In the genomic region with DNA sequence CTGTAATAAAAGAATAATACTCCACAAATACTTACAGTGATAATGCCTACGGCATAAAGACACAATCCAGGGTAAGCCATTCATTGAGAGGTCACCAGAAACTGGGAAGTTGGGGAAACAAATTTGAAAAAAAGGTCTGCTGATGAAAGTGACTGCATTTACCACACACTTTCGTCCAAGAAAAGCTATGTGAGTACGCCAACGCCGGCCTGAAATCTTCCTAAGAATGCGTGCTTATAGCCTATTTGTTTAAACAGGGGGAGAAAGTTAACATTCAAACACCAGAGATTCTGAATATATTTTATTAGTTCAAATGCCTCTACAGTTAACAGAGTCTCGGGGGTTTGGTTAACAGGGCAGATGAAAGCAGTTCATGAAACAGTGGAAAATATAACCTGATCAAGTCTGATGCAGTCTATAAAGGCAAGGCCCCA, we compare ENCODE assay signal across 8 cellular contexts. TPM values are rescaled to one million over a fixed set of nuclear protein-coding genes. Genes with fewer than 3 reads are reported as not detected.
DNase-seq lines count a peak whose midpoint lies in the region; ATAC-seq and TF ChIP-seq lines count a peak whose summit lies in the region.

No MANE protein-coding gene starts in this region.

- H3K9me3 ChIP-seq in thoracic aorta: no peaks in the 10 kb centered on the region

- intact Hi-C loops in lower leg skin (cut with DNase I; ENCODE audit: low total_unique reads): no loop called here

- ATAC-seq in thoracic aorta (ENCODE audit: insufficient number of reproducible peaks, low FRiP score, low read depth): peak; percentile 16

- no peaks in the 10 kb centered on the region for H3K27me3 ChIP-seq in thoracic aorta (replicated peaks; ENCODE audit: insufficient read depth)

- no peak for TF ChIP-seq CTCF in GM12864 (IDR thresholded peaks at IDR 0.05; ENCODE audit: low read depth, low read length, missing control alignments)
- no peak for TF ChIP-seq CTCF in lower leg skin (IDR thresholded peaks at IDR 0.05)
- TF ChIP-seq CTCF in thoracic aorta (IDR thresholded peaks at IDR 0.05): no peak

- peaks cover 17% of the 10 kb centered on the region for H3K36me3 ChIP-seq in thoracic aorta

- 32 to 39% methylated on average over 7 of the region's 7 CpGs for WGBS in lower leg skin, 2 donors

- DNase-seq in GM12864 (ENCODE audit: low read depth): no peak
- peak; percentile 2 for DNase-seq in Jurkat, Clone E6-1 (ENCODE audit: low read depth, low spot score)
- peak in 2 of 61 donors; percentile 20 to 50 for DNase-seq in caudate nucleus (lab: John Stamatoyannopoulos, UW)
- DNase-seq in lower leg skin (ENCODE audit: low spot score in 2 of 2): no peak
- no peak for DNase-seq in thoracic aorta (ENCODE audit: low spot score)
- DNase-seq in SHP77 treated with DMSO at 0.1 percent for 48 hours (lab: John Stamatoyannopoulos, UW): no peak
- no peak for DNase-seq in NCI-H146 (lab: John Stamatoyannopoulos, UW)
- no peak for DNase-seq in NCI-H1436 treated with DMSO at 0.1 percent for 48 hours (lab: John Stamatoyannopoulos, UW)

- TF ChIP-seq POLR2A in lower leg skin (IDR thresholded peaks at IDR 0.05): no peak

- H3K4me3 ChIP-seq in GM12864 (ENCODE audit: low read depth, low read length) (peak overlapping the region; percentile 84), lower leg skin (ENCODE audit: low read depth, poor library complexity, severe bottlenecking) (peak overlapping the region; percentile 79), thoracic aorta (peak overlapping the region; percentile 78)
- H3K4me3 ChIP-seq in Jurkat, Clone E6-1 (ENCODE audit: low read length): peak overlapping the region; percentile 94

- peak overlapping the region; percentile 86 for H3K27ac ChIP-seq in caudate nucleus (ENCODE audit: low read depth, low read length)
- H3K27ac ChIP-seq in thoracic aorta: peak overlapping the region; percentile 93 to 96

- H3K4me1 ChIP-seq in thoracic aorta (ENCODE audit: control insufficient read depth in 1 of 2, low read depth in 2 of 2): peaks cover 9 to 27% of the 10 kb centered on the region in 2 donors

RNA-seq across cellular contexts. Expression of gene LTV1, which starts 0.7 kb away (rescaled TPM):
- polyA plus RNA-seq in Jurkat, Clone E6-1 (2012; ENCODE audit: insufficient read depth, insufficient read length): 51.7 TPM
- 10 to 100 TPM in 3 of 4 donors, 1 to 10 TPM in 1; 9.5 to 19.0 (median 16.1) TPM for total RNA-seq in lower leg skin
- 10 to 100 TPM in 1 of 2 donors, 1 to 10 TPM in 1; 3.7 to 18.3 TPM for total RNA-seq in thoracic aorta

RNA-seq across cellular contexts. Expression of gene ZC2HC1B, which starts 21.8 kb away (rescaled TPM):
- polyA plus RNA-seq in Jurkat, Clone E6-1 (2012; ENCODE audit: insufficient read depth, insufficient read length): not detected
- total RNA-seq in lower leg skin (not detected), thoracic aorta (not detected)
